In the genomic region with DNA sequence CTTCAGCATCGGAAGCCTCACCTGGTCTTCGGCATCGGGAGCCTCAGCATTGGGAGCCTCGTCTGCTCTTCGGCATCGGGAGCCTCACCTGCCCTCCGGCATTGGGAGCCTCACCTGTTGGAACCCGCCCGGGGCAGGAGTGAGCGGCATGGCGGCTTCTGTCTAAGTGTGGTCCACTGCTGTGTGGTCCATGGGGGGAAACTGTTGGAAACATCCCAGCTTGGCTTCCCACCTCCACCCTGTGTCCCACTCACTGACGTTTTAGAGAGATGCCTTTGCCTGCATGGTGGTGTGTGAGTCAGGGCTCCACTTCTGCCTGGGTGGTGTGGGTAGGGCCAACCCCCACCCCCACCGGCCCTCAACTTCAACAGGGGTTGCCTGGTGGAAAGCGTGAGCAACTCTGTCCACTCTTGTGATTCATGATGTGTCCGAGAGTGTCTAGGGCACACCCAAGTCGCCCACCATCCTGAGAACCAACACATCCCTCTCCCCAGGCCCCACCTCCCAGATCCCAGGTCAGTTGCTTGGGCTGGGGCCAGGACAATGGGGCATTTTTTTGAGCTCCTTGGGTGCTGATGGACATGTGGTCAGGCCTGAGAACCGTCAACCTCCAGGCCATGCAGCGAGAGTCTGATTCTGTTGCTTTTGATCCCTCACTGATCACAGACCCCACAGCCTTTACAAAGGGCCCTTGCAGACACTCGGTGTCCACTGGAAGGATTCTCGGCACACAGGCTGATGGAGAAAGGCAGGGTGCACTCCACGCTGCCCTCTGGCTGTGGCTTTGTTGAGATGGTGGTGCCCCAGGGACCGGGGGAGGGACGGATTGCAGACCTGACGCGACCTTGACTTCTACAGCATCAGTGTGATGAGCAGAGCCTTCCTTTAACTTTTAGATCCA, we compare ENCODE assay signal across 9 cellular contexts.
DNase-seq lines count a peak whose midpoint lies in the region; TF ChIP-seq lines count a peak whose summit lies in the region.
"Had no signal": no experiment of that assay in that cellular context is flagged by ENCODE, and none has a peak within 500 bp of the region (broad histone marks: within the 10 kb centered on the region; RNA-seq: fewer than 3 reads in every experiment).

No MANE protein-coding gene starts in this region.

- intact Hi-C loops in cardiac septum (cut with DNase I): no loop called here

- H3K36me3 ChIP-seq in right atrium auricular region: no peaks in the 10 kb centered on the region
- H3K36me3 ChIP-seq: uterus had no signal

- H3K4me1 ChIP-seq in right atrium auricular region: no peaks in the 10 kb centered on the region
- H3K4me1 ChIP-seq: uterus had no signal

- peak in 1 of 2 donors; percentile 37 for TF ChIP-seq CTCF in right atrium auricular region (IDR thresholded peaks at IDR 0.05)
- peak; percentile 47 for TF ChIP-seq CTCF in WI38 (IDR thresholded peaks at IDR 0.05; ENCODE audit: low read depth, low read length)

- H3K27me3 ChIP-seq in right atrium auricular region: no peaks in the 10 kb centered on the region
- H3K27me3 ChIP-seq: uterus had no signal

- DNase-seq in cardiac septum (ENCODE audit: low spot score): peak; percentile 59
- no peak for DNase-seq in right atrium auricular region (ENCODE audit: low spot score)
- peak; percentile 19 for DNase-seq in iris pigment epithelial cell (ENCODE audit: low read depth)
- no peak for DNase-seq in cortex of kidney (lab: John Stamatoyannopoulos, UW)
- DNase-seq in NAMALWA (ENCODE audit: low spot score): no peak
- no peak for DNase-seq in AML-193 (lab: John Stamatoyannopoulos, UW)
- DNase-seq in putamen (ENCODE audit: low spot score): no peak

- H3K9me3 ChIP-seq in right atrium auricular region: no peaks in the 10 kb centered on the region
- H3K9me3 ChIP-seq: uterus had no signal

- no peak overlapping the region for H3K27ac ChIP-seq in right atrium auricular region
- H3K27ac ChIP-seq: uterus had no signal

- no peak overlapping the region for H3K4me3 ChIP-seq in right atrium auricular region
- H3K4me3 ChIP-seq in WI38 (ENCODE audit: low read depth, low read length): no peak overlapping the region
- H3K4me3 ChIP-seq: uterus had no signal

Comparison
In these comparisons a context has a peak if more than half of its experiments do, and no peak if none do; other contexts are left out.
1. DNase-seq: peak in cardiac septum (single experiment) and iris pigment epithelial cell (single experiment); none in right atrium auricular region (single experiment), cortex of kidney (single experiment), NAMALWA (single experiment), AML-193 (0 of 2) and putamen (single experiment).